In genomic region chr12:23950775-23951391, GRCh38 we compare ENCODE assay signal across 9 cellular contexts. TPM values are rescaled to one million over a fixed set of nuclear protein-coding genes. Genes with fewer than 3 reads are reported as not detected.
DNase-seq lines count a peak whose midpoint lies in the region; ATAC-seq, FAIRE-seq and TF ChIP-seq lines count a peak whose summit lies in the region.
"Had no signal": no experiment of that assay in that cellular context is flagged by ENCODE, and none has a peak within 500 bp of the region (broad histone marks: within the 10 kb centered on the region; RNA-seq: fewer than 3 reads in every experiment).

No MANE protein-coding gene starts in this region.

- H3K79me2 ChIP-seq in endothelial cell of umbilical vein (ENCODE audit: control insufficient read depth, insufficient read depth, low read length) = no peaks in the 10 kb centered on the region

- no peaks in the 10 kb centered on the region for H4K20me1 ChIP-seq in endothelial cell of umbilical vein (replicated peaks; ENCODE audit: control insufficient read depth, extremely low read depth, insufficient read depth, low read length)

- H3K4me1 ChIP-seq in endothelial cell of umbilical vein (ENCODE audit: control insufficient read depth, extremely low read depth, insufficient read depth, low read length) (peaks cover 6% of the 10 kb centered on the region), urinary bladder (ENCODE audit: insufficient read depth) (no peaks in the 10 kb centered on the region)

- peaks cover 4 to 14% of the 10 kb centered on the region in 2 experiments for H3K27me3 ChIP-seq in endothelial cell of umbilical vein (ENCODE audit: control insufficient read depth in 2 of 2, insufficient read depth in 2 of 2, low read length in 2 of 2)

- no peak overlapping the region for H3K9ac ChIP-seq in endothelial cell of umbilical vein (replicated peaks; ENCODE audit: extremely low read depth, insufficient read depth, low read length)

- CTCF ChIA-PET in endothelial cell of umbilical vein (lab: Charles Lee) = interaction anchor here (0.9 to 1.1 kb wide), 2 partner anchors 14 to 33 kb away, joined by 3 read pairs; no protein-coding TSS in a partner anchor

- peak overlapping the region in 2 of 3 experiments; percentile 36 to 89 for H3K4me3 ChIP-seq in endothelial cell of umbilical vein (replicated peaks in 1 of 3; ENCODE audit: insufficient read depth in 1 of 3, low read depth in 1 of 3, low read length in 3 of 3)
- peak overlapping the region; percentile 52 for H3K4me3 ChIP-seq in urinary bladder (ENCODE audit: low read depth, low read length)

- dilution Hi-C loops in endothelial cell of umbilical vein (cut with MboI; ENCODE audit: extremely low pct_ligation_motif_present, low sequenced_read_pairs) = no loop called here

- no peaks in the 10 kb centered on the region for H3K36me3 ChIP-seq in endothelial cell of umbilical vein (ENCODE audit: control insufficient read depth in 2 of 2, extremely low read depth in 1 of 2, insufficient read depth in 2 of 2, low read length in 2 of 2)
- H3K36me3 ChIP-seq in urinary bladder (ENCODE audit: insufficient read depth) = no peaks in the 10 kb centered on the region

- WGBS in urinary bladder = 15% methylated on average over 10 of the region's 10 CpGs

- TF ChIP-seq CTCF in endothelial cell of umbilical vein (IDR thresholded peaks at IDR 0.05; ENCODE audit: extremely low read depth in 1 of 2, insufficient read depth in 1 of 2, low read depth in 1 of 2, low read length in 2 of 2) = no peak

- no peaks in the 10 kb centered on the region for H3K9me1 ChIP-seq in endothelial cell of umbilical vein (replicated peaks; ENCODE audit: control insufficient read depth, extremely low read depth, insufficient read depth, low read length)

- H3K4me2 ChIP-seq in endothelial cell of umbilical vein (ENCODE audit: insufficient read depth, low read length) = peak overlapping the region; percentile 100

- no peak for ATAC-seq in GM21825 (IDR thresholded peaks at IDR 0.05; ENCODE audit: unreplicated experiment)

- H3K27ac ChIP-seq in endothelial cell of umbilical vein (ENCODE audit: insufficient read depth, low read depth, low read length) (no peak overlapping the region), urinary bladder (ENCODE audit: low read depth) (no peak overlapping the region)

- intact Hi-C loops in endothelial cell of umbilical vein (cut with micrococcal nuclease) = no loop called here

- no peak overlapping the region for H2AFZ ChIP-seq in endothelial cell of umbilical vein (ENCODE audit: low read depth, low read length)

- BruUV-seq in endothelial cell of umbilical vein (replicated peaks; lab: Mats Ljungman, UMichigan) = no TSS peak

- TF ChIP-seq POLR2A in endothelial cell of umbilical vein (IDR thresholded peaks at IDR 0.05; ENCODE audit: low read depth, low read length) = no peak

- no peaks in the 10 kb centered on the region for H3K9me3 ChIP-seq in endothelial cell of umbilical vein (replicated peaks; ENCODE audit: control insufficient read depth, insufficient read depth, low read length)

- DNase-seq in NCI-H2107 treated with DMSO at 0.1 percent for 48 hours (lab: John Stamatoyannopoulos, UW; ENCODE audit: unreplicated experiment) = peak; percentile 41
- no peak for DNase-seq in NCI-H2107 (lab: John Stamatoyannopoulos, UW)
- DNase-seq in endothelial cell of umbilical vein (ENCODE audit: low read depth, low spot score) = peak; percentile 40
- DNase-seq in lung microvascular endothelial cell (ENCODE audit: low read depth in 2 of 2) = peak; percentile 2 to 3
- no peak for DNase-seq in RCC 7860 (ENCODE audit: low spot score)
- no peak for DNase-seq in HuH-7.5 (ENCODE audit: low spot score)
- DNase-seq: activated T-cell treated with anti-CD3 and anti-CD28 coated beads, Interleukin-2, amount 50 U/mL, for 72 hours had no signal

- POLR2A ChIA-PET in endothelial cell of umbilical vein (lab: Charles Lee) = no interaction called here

- FAIRE-seq in endothelial cell of umbilical vein (lab: Jason Lieb, UNC) (no peak), RCC 7860 (lab: Jason Lieb, UNC) (no peak)

TF ChIP-seq in endothelial cell of umbilical vein, 7 proteins besides CTCF, POLR2A, EP300 and RAD21:
- no peak for TF ChIP-seq FOS (IDR thresholded peaks at IDR 0.05; ENCODE audit: borderline replicate concordance, insufficient read depth, low read length)
- TF ChIP-seq MYC (IDR thresholded peaks at IDR 0.05; ENCODE audit: low read depth, low read length) = no peak
- no peak for TF ChIP-seq POLR2AphosphoS5 (IDR thresholded peaks at IDR 0.05; ENCODE audit: insufficient read depth, low read depth, low read length)
- no peak for TF ChIP-seq EZH2 (IDR thresholded peaks at IDR 0.05; ENCODE audit: borderline replicate concordance, low read depth, low read length, severe bottlenecking)
- no peak for TF ChIP-seq GATA2 (IDR thresholded peaks at IDR 0.05; ENCODE audit: insufficient read depth, insufficient read length, low read depth, low read length)

RNA-seq across cellular contexts. Expression of gene SOX5, which starts 1.4 kb away (rescaled TPM):
- 2.9 and 3.5 TPM in 2 replicates for total RNA-seq in endothelial cell of umbilical vein
- polyA plus RNA-seq in endothelial cell of umbilical vein = 0.24 and 0.63 TPM in 2 replicates
- polyA plus RNA-seq in endothelial cell of umbilical vein (2011; cell fraction: cytosol; rRNA removed) = 0.27 and 0.30 TPM in 2 replicates
- polyA plus RNA-seq in endothelial cell of umbilical vein (2011; cell fraction: nucleus; rRNA removed) = 1.1 and 3.2 TPM in 2 replicates
- polyA plus RNA-seq in endothelial cell of umbilical vein (2012) = not detected in 2 replicates
- polyA minus RNA-seq in endothelial cell of umbilical vein = 4.9 and 6.0 TPM in 2 replicates
- polyA minus RNA-seq in endothelial cell of umbilical vein (2011; cell fraction: cytosol; rRNA and poly(A)+ RNA removed) = not detected
- polyA minus RNA-seq in endothelial cell of umbilical vein (2011; cell fraction: nucleus; rRNA and poly(A)+ RNA removed) = 10.5 and 13.2 TPM in 2 replicates
- under 0.01 TPM in 1 of 2 replicates, not detected in the other for total RNA-seq in lung microvascular endothelial cell
- 61.4 TPM for total RNA-seq in urinary bladder
- 6.6 TPM for polyA plus RNA-seq in urinary bladder

Comparison
In these comparisons a context has a peak if more than half of its experiments do, and no peak if none do; other contexts are left out.
1. DNase-seq: peak in NCI-H2107 treated with DMSO at 0.1 percent for 48 hours (single experiment), endothelial cell of umbilical vein (single experiment) and lung microvascular endothelial cell (2 of 2); none in NCI-H2107 (single experiment), RCC 7860 (single experiment) and HuH-7.5 (single experiment).
2. RNA of gene SOX5, which starts 1.4 kb away (total RNA-seq): 61.4 TPM in urinary bladder (single experiment); 2.9 to 3.5 TPM in endothelial cell of umbilical vein and under 0.01 TPM in lung microvascular endothelial cell; every median in the first group is over 10 times any median in the second.